In genomic region chr19:29872224-29872731, GRCh38 we compare ENCODE assay signal across 8 cellular contexts.
A peak's percentile ranks its signal among the peaks of the same experiment; 100 is the strongest.
DNase-seq lines count a peak whose midpoint lies in the region; ATAC-seq lines count a peak whose summit lies in the region.

No MANE protein-coding gene starts in this region.

- in situ Hi-C loops in G401 (cut with HindIII; ENCODE audit: low sequenced_read_pairs): no loop called here

- H3K9me3 Mint-ChIP-seq in naive thymus-derived CD8-positive, alpha-beta T cell: peaks cover 0 to 10% (median 0%) of the 10 kb centered on the region in 9 donors

- H3K27ac Mint-ChIP-seq in naive thymus-derived CD8-positive, alpha-beta T cell: no peak overlapping the region

- peaks cover 0 to 4% (median 4%) of the 10 kb centered on the region in 3 donors for H3K36me3 Mint-ChIP-seq in naive thymus-derived CD8-positive, alpha-beta T cell

- H3K4me3 Mint-ChIP-seq in naive thymus-derived CD8-positive, alpha-beta T cell: peak overlapping the region; percentile 52 to 86 (median 76)

- peak; percentile 39 to 43 for ATAC-seq in naive thymus-derived CD8-positive, alpha-beta T cell
- no peak for ATAC-seq in GM21360 (IDR thresholded peaks at IDR 0.05; ENCODE audit: unreplicated experiment)
- no peak for ATAC-seq in GM21390 (IDR thresholded peaks at IDR 0.05; ENCODE audit: unreplicated experiment)
- no peak for ATAC-seq in HG02973 (IDR thresholded peaks at IDR 0.05; ENCODE audit: unreplicated experiment)
- no peak for ATAC-seq in HG03521 (IDR thresholded peaks at IDR 0.05; ENCODE audit: unreplicated experiment)

- POLR2A ChIA-PET in naive thymus-derived CD8-positive, alpha-beta T cell (lab: Charles Lee): interaction anchor here (0.5 to 1.7 kb wide), 9 partner anchors 13 to 200 kb away, joined by 3 to 9 read pairs (median 3); no protein-coding TSS in a partner anchor

- peaks cover 3 to 14% (median 12%) of the 10 kb centered on the region in 4 donors for H3K4me1 Mint-ChIP-seq in naive thymus-derived CD8-positive, alpha-beta T cell

- peak; percentile 62 for DNase-seq in G401 (ENCODE audit: low spot score)
- DNase-seq in HuH-7 (ENCODE audit: low spot score): peak; percentile 70
- peak; percentile 34 for DNase-seq in cerebellar cortex (ENCODE audit: low spot score)
- peak in 3 of 10 donors; percentile 7 to 22 (median 11) for DNase-seq in naive thymus-derived CD8-positive, alpha-beta T cell

- peaks cover 7 to 20% (median 14%) of the 10 kb centered on the region in 5 donors for H3K27me3 Mint-ChIP-seq in naive thymus-derived CD8-positive, alpha-beta T cell

Comparison
In these comparisons a context has a peak if more than half of its experiments do, and no peak if none do; other contexts are left out.
1. ATAC-seq: peak in naive thymus-derived CD8-positive, alpha-beta T cell (2 of 2); none in GM21360 (single experiment), GM21390 (single experiment), HG02973 (single experiment) and HG03521 (single experiment).